In the genomic region with DNA sequence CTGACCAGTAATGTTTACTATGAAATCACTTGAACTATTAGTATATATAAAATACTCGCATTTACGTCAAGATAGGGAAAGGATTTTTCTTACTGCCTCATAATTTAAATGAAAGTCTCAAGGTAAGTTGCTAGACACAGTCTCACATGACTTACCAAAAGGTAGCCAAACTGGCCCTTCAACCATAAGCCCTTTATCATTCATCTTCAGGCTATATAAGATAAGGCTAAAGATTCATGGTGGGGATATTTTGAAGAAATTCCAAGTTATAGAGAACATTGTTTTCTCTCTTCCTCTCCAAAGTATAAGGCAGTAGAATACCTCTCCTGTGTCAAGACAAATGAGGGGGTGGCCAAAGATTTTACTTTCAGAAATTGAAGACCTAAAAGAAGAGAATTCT, we compare ENCODE assay signal across 24 cellular contexts.
"Had no signal": no experiment of that assay in that cellular context is flagged by ENCODE, and none has a peak within 500 bp of the region (broad histone marks: within the 10 kb centered on the region; RNA-seq: fewer than 3 reads in every experiment).

No MANE protein-coding gene starts in this region.

- H3K4me3 ChIP-seq: colonic mucosa, coronary artery, dorsolateral prefrontal cortex, esophagus muscularis mucosa, esophagus squamous epithelium, gastrocnemius medialis, gastroesophageal sphincter, heart left ventricle, heart right ventricle had no signal

- H3K4me1 ChIP-seq: colonic mucosa, esophagus muscularis mucosa, esophagus squamous epithelium, foreskin keratinocyte, gastroesophageal sphincter had no signal

- H3K4me1 Mint-ChIP-seq: endodermal cell had no signal

- H3K27ac ChIP-seq: colonic mucosa, coronary artery, dorsolateral prefrontal cortex, epithelial cell of prostate, esophagus muscularis mucosa, esophagus squamous epithelium, foreskin keratinocyte, gastrocnemius medialis, gastroesophageal sphincter, heart left ventricle, heart right ventricle had no signal

- H3K9me3 Mint-ChIP-seq: dendritic cell treated with granulocyte-macrophage colony-stimulating factor and Interleukin-4, amounts not matched to agents 40 ng/mL and 50 ng/mL, for 4 days; endodermal cell had no signal

- H3K9me3 ChIP-seq: colonic mucosa, esophagus muscularis mucosa, esophagus squamous epithelium, gastrocnemius medialis, gastroesophageal sphincter, heart left ventricle, heart right ventricle had no signal

- H3K27me3 ChIP-seq: colonic mucosa, dorsolateral prefrontal cortex, esophagus muscularis mucosa, esophagus squamous epithelium, foreskin keratinocyte, gastrocnemius medialis, gastroesophageal sphincter, heart left ventricle, heart right ventricle had no signal

- H3K36me3 ChIP-seq: colonic mucosa, esophagus muscularis mucosa, esophagus squamous epithelium, gastrocnemius medialis, gastroesophageal sphincter, heart left ventricle, heart right ventricle had no signal

- H3K4me3 Mint-ChIP-seq: dendritic cell treated with granulocyte-macrophage colony-stimulating factor and Interleukin-4, amounts not matched to agents 40 ng/mL and 50 ng/mL, for 4 days; effector memory CD8-positive, alpha-beta T cell; endodermal cell had no signal

- H3K27ac Mint-ChIP-seq: dendritic cell treated with granulocyte-macrophage colony-stimulating factor and Interleukin-4, amounts not matched to agents 40 ng/mL and 50 ng/mL, for 4 days; endodermal cell had no signal

- H3K27me3 Mint-ChIP-seq: dendritic cell treated with granulocyte-macrophage colony-stimulating factor and Interleukin-4, amounts not matched to agents 40 ng/mL and 50 ng/mL, for 4 days; effector memory CD8-positive, alpha-beta T cell had no signal

- DNase-seq: colonic mucosa; cortex of kidney; dermis blood vessel endothelial cell; dorsolateral prefrontal cortex; effector CD4-positive, alpha-beta T cell; effector CD8-positive, alpha-beta T cell; effector memory CD4-positive, alpha-beta T cell; effector memory CD8-positive, alpha-beta T cell; endodermal cell; erythroblast; esophagus squamous epithelium; foreskin fibroblast; foreskin keratinocyte; foreskin melanocyte; gastrocnemius medialis; glutamatergic neuron; head of caudate nucleus; heart left ventricle; heart right ventricle had no signal
